ENCODE assay signal across 14 cellular contexts in the genomic region with DNA sequence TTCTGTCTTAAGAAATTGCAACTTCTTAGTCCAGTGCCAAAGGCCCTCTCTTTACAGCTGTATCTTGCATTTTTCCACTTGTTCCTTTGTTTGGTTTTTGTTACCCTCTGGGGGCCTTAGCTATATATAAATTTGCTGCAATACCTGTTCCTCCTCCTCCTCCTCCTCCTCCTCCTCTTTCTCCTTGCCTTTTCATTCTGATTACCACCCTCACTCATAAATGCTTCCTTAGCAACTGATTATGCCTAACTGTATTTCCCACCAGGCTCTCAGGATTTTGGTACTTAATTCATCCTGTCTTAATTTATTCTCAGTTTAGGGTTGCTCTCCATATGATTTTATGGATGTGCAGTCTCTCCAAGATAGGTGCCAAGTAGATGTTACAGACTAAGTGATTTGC.
DNase-seq lines count a peak whose midpoint lies in the region; ATAC-seq and TF ChIP-seq lines count a peak whose summit lies in the region.
"Had no signal": no experiment of that assay in that cellular context is flagged by ENCODE, and none has a peak within 500 bp of the region (broad histone marks: within the 10 kb centered on the region; RNA-seq: fewer than 3 reads in every experiment).

No MANE protein-coding gene starts in this region.

- H3K36me3 Mint-ChIP-seq in activated naive CD4-positive, alpha-beta T cell treated with anti-CD3 and anti-CD28 coated beads, Interleukin-2, amount 50 U/mL, for 24 hours: no peaks in the 10 kb centered on the region
- peaks cover 35% of the 10 kb centered on the region for H3K36me3 Mint-ChIP-seq in Caco-2 (ENCODE audit: insufficient read depth, unreplicated experiment)
- no peaks in the 10 kb centered on the region for H3K36me3 Mint-ChIP-seq in activated T-helper 17 cell treated with anti-CD3 and anti-CD28 coated beads, Interleukin-2, amount 50 U/mL, for 72 hours (ENCODE audit: low read depth)

- H3K4me3 ChIP-seq in Caco-2 (ENCODE audit: low read depth, low read length) (no peak overlapping the region), PC-3 (ENCODE audit: low read length) (no peak overlapping the region)
- H3K4me3 ChIP-seq: GM23248 had no signal

- no peak overlapping the region for H3K4me3 Mint-ChIP-seq in activated naive CD4-positive, alpha-beta T cell treated with anti-CD3 and anti-CD28 coated beads, Interleukin-2, amount 50 U/mL, for 24 hours
- peak overlapping the region; percentile 7 for H3K4me3 Mint-ChIP-seq in Caco-2 (ENCODE audit: unreplicated experiment)
- H3K4me3 Mint-ChIP-seq in activated T-helper 17 cell treated with anti-CD3 and anti-CD28 coated beads, Interleukin-2, amount 50 U/mL, for 72 hours: no peak overlapping the region
- H3K4me3 Mint-ChIP-seq: B cell; CD4-positive, alpha-beta memory T cell had no signal

- H3K27ac ChIP-seq in PC-3 (ENCODE audit: low read length): no peak overlapping the region
- H3K27ac ChIP-seq: C4-2B, GM23248 had no signal

- H3K79me2 ChIP-seq in PC-3 (ENCODE audit: low read length): peaks cover 88% of the 10 kb centered on the region

- DNase-seq in activated naive CD4-positive, alpha-beta T cell (lab: John Stamatoyannopoulos, UW): no peak
- DNase-seq in Caco-2: no peak
- peak; percentile 64 for DNase-seq in putamen (ENCODE audit: low spot score)
- DNase-seq in PC-3: no peak
- DNase-seq in left ventricle myocardium superior: no peak
- DNase-seq: CD4-positive, alpha-beta memory T cell; COR-L47; GM23248; H7 had no signal

- peaks cover 3% of the 10 kb centered on the region for H3F3A ChIP-seq in PC-3 (ENCODE audit: low read length, unreplicated experiment)

- H2AFZ ChIP-seq in PC-3 (ENCODE audit: low read length): no peak overlapping the region
- H2AFZ ChIP-seq: GM23248 had no signal

- peaks cover 28% of the 10 kb centered on the region for H4K20me1 ChIP-seq in PC-3 (ENCODE audit: low read length)

- peaks cover 62% of the 10 kb centered on the region for H3K4me1 Mint-ChIP-seq in activated naive CD4-positive, alpha-beta T cell treated with anti-CD3 and anti-CD28 coated beads, Interleukin-2, amount 50 U/mL, for 24 hours
- H3K4me1 Mint-ChIP-seq in Caco-2 (ENCODE audit: low read depth, unreplicated experiment): peaks cover 47% of the 10 kb centered on the region
- peaks cover 13% of the 10 kb centered on the region for H3K4me1 Mint-ChIP-seq in activated T-helper 17 cell treated with anti-CD3 and anti-CD28 coated beads, Interleukin-2, amount 50 U/mL, for 72 hours

- H3K27ac Mint-ChIP-seq in activated naive CD4-positive, alpha-beta T cell treated with anti-CD3 and anti-CD28 coated beads, Interleukin-2, amount 50 U/mL, for 24 hours: peak overlapping the region; percentile 0
- H3K27ac Mint-ChIP-seq in Caco-2 (ENCODE audit: unreplicated experiment): no peak overlapping the region
- H3K27ac Mint-ChIP-seq in activated T-helper 17 cell treated with anti-CD3 and anti-CD28 coated beads, Interleukin-2, amount 50 U/mL, for 72 hours: peak overlapping the region; percentile 20
- H3K27ac Mint-ChIP-seq: B cell had no signal

- ATAC-seq in activated T-helper 17 cell treated with anti-CD3 and anti-CD28 coated beads, Interleukin-2, amount 50 U/mL, for 72 hours (replicated peaks): no peak
- ATAC-seq in GM18868 (IDR thresholded peaks at IDR 0.05; ENCODE audit: unreplicated experiment): no peak
- ATAC-seq in PC-3: no peak
- no peak for ATAC-seq in left ventricle myocardium superior

- POLR2A ChIA-PET in Caco-2 (lab: Charles Lee): interaction anchor here (1.0 kb wide), 1 partner anchor 129 kb away, joined by 3 read pairs; the partner anchor contains the start of gene DENND6A
- POLR2A ChIA-PET in PC-3 (lab: Charles Lee; ENCODE audit: unreplicated experiment): no interaction called here

- H3K9me2 ChIP-seq in PC-3 (replicated peaks; ENCODE audit: low read length): no peaks in the 10 kb centered on the region

- BruUV-seq in Caco-2 (replicated peaks; lab: Mats Ljungman, UMichigan) (no TSS peak), PC-3 (replicated peaks; lab: Mats Ljungman, UMichigan) (no TSS peak)

- TF ChIP-seq CTCF in Caco-2 (IDR thresholded peaks at IDR 0.05; ENCODE audit: insufficient read depth in 1 of 2, low read depth in 1 of 2, low read length in 1 of 2, severe bottlenecking in 1 of 2, unreplicated experiment in 1 of 2) (no peak), PC-3 (conservative IDR thresholded peaks at IDR 0.05; ENCODE audit: low read depth, low read length) (no peak)

- H3K9ac ChIP-seq in PC-3 (ENCODE audit: low read length): no peak overlapping the region
- H3K9ac ChIP-seq: GM23248 had no signal

- CTCF ChIA-PET in Caco-2 (lab: Charles Lee): no interaction called here
- CTCF ChIA-PET in PC-3 (lab: Charles Lee): no interaction called here

- peaks cover 67% of the 10 kb centered on the region for H3K4me1 ChIP-seq in Caco-2
- peaks cover 23% of the 10 kb centered on the region for H3K4me1 ChIP-seq in PC-3 (ENCODE audit: insufficient read depth, low read length)

- H3K27me3 Mint-ChIP-seq in activated naive CD4-positive, alpha-beta T cell treated with anti-CD3 and anti-CD28 coated beads, Interleukin-2, amount 50 U/mL, for 24 hours: no peaks in the 10 kb centered on the region
- H3K27me3 Mint-ChIP-seq in Caco-2 (ENCODE audit: insufficient read depth, unreplicated experiment): no peaks in the 10 kb centered on the region
- no peaks in the 10 kb centered on the region for H3K27me3 Mint-ChIP-seq in activated T-helper 17 cell treated with anti-CD3 and anti-CD28 coated beads, Interleukin-2, amount 50 U/mL, for 72 hours
- H3K27me3 Mint-ChIP-seq: B cell; CD4-positive, alpha-beta memory T cell had no signal

- H3K9me3 ChIP-seq in Caco-2 (no peaks in the 10 kb centered on the region), PC-3 (ENCODE audit: low read length) (no peaks in the 10 kb centered on the region)

- no peak overlapping the region for H3K4me2 ChIP-seq in PC-3 (ENCODE audit: low read length)

- H3K9me3 Mint-ChIP-seq in activated naive CD4-positive, alpha-beta T cell treated with anti-CD3 and anti-CD28 coated beads, Interleukin-2, amount 50 U/mL, for 24 hours: no peaks in the 10 kb centered on the region
- no peaks in the 10 kb centered on the region for H3K9me3 Mint-ChIP-seq in Caco-2 (ENCODE audit: unreplicated experiment)
- no peaks in the 10 kb centered on the region for H3K9me3 Mint-ChIP-seq in activated T-helper 17 cell treated with anti-CD3 and anti-CD28 coated beads, Interleukin-2, amount 50 U/mL, for 72 hours
- H3K9me3 Mint-ChIP-seq: CD4-positive, alpha-beta memory T cell had no signal

- H3K27me3 ChIP-seq in Caco-2 (replicated peaks; ENCODE audit: control insufficient read depth, insufficient read depth, low read length): no peaks in the 10 kb centered on the region
- no peaks in the 10 kb centered on the region for H3K27me3 ChIP-seq in PC-3 (ENCODE audit: low read length)

- intact Hi-C loops in Caco-2 (cut with micrococcal nuclease; ENCODE audit: unreplicated experiment) (no loop called here), PC-3 (cut with micrococcal nuclease) (no loop called here), left ventricle myocardium superior (cut with micrococcal nuclease) (no loop called here)

- H3K36me3 ChIP-seq in Caco-2 (ENCODE audit: control insufficient read depth, insufficient read depth, low read length): no peaks in the 10 kb centered on the region
- H3K36me3 ChIP-seq in PC-3 (ENCODE audit: low read depth, low read length): 0 out of 2 replicates have a peak, but pooled peaks cover 2% of the 10 kb centered on the region
